ENCODE assay signal across 22 cellular contexts in the genomic region with DNA sequence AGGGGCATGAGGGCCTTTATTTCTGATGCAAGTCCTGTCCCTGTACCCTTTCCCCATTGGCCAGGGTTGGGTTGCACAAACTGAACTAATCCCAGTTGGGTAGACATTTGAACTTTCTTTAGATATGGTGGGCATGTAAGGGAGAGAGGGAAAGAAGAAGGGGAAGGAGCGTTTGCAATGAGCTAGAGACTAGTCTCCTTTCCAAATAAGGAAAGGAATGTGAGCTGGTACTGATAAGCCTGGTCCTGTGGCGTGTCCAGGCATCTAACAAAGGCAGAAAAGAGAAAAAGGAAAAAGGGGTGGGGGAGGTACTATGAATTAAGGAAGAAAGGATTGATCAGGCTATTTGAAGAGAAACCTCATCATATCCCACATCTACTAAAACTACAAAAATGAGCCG. TPM values are rescaled to one million over a fixed set of nuclear protein-coding genes. Genes with fewer than 3 reads are reported as not detected.
DNase-seq lines count a peak whose midpoint lies in the region; ATAC-seq and TF ChIP-seq lines count a peak whose summit lies in the region.
"Had no signal": no experiment of that assay in that cellular context is flagged by ENCODE, and none has a peak within 500 bp of the region (broad histone marks: within the 10 kb centered on the region; RNA-seq: fewer than 3 reads in every experiment).

No MANE protein-coding gene starts in this region.

- H3K4me2 ChIP-seq in IMR-90 (ENCODE audit: low read depth, low read length) = no peak overlapping the region
- H3K4me2 ChIP-seq: A549, PC-9 had no signal

- no peaks in the 10 kb centered on the region for H3K79me1 ChIP-seq in IMR-90 (ENCODE audit: low read depth in 1 of 2, low read length in 2 of 2)

- no peak overlapping the region for H2AK5ac ChIP-seq in IMR-90 (ENCODE audit: low read depth, low read length)

- 0 out of 2 replicates have a peak overlapping the region, but pooled peaks have one; percentile 9 for H3K14ac ChIP-seq in IMR-90 (replicated peaks; ENCODE audit: low read depth, low read length)

- H3K27ac Mint-ChIP-seq in Caco-2 (ENCODE audit: unreplicated experiment) = peak overlapping the region; percentile 49
- H3K27ac Mint-ChIP-seq in mesothelial cell of epicardium = peak overlapping the region; percentile 8
- H3K27ac Mint-ChIP-seq: CD4-positive, CD25-positive, alpha-beta regulatory T cell had no signal

- no peak for TF ChIP-seq POLR2A in IMR-90 (IDR thresholded peaks at IDR 0.05; ENCODE audit: low read depth, low read length)
- TF ChIP-seq POLR2A in tibial nerve (IDR thresholded peaks at IDR 0.05) = no peak
- TF ChIP-seq POLR2A in testis (IDR thresholded peaks at IDR 0.05) = no peak

- no peak for DNase-seq in Caco-2
- no peak for DNase-seq in IMR-90
- DNase-seq in brain microvascular endothelial cell = peak; percentile 21
- DNase-seq in mesothelial cell of epicardium (ENCODE audit: low spot score in 2 of 2, unreplicated experiment in 2 of 2) = no peak
- DNase-seq in tibial nerve (ENCODE audit: low spot score in 2 of 2) = no peak
- DNase-seq in testis = no peak
- no peak for DNase-seq in caudate nucleus (lab: John Stamatoyannopoulos, UW)
- DNase-seq: BE2C; CD4-positive, CD25-positive, alpha-beta regulatory T cell; COR-L47; DND-41; GM23248; H9; MV-4-11; NCI-H1105 treated with DMSO at 0.1 percent for 48 hours; NCI-H2029 treated with DMSO at 0.1 percent for 48 hours; NCI-H526; PC-9; RPMI8226; SHP77 had no signal

- peak overlapping the region; percentile 35; the same call in 1 of the 2 replicates for H4K91ac ChIP-seq in IMR-90 (ENCODE audit: insufficient read depth, low read depth, low read length)

- peaks cover 13% of the 10 kb centered on the region for H3K4me1 ChIP-seq in Caco-2
- H3K4me1 ChIP-seq in IMR-90 (ENCODE audit: control insufficient read depth, insufficient read depth, low read length) = peaks cover 2% of the 10 kb centered on the region
- H3K4me1 ChIP-seq in tibial nerve = no peaks in the 10 kb centered on the region
- H3K4me1 ChIP-seq in testis = no peaks in the 10 kb centered on the region
- H3K4me1 ChIP-seq: A549, BE2C had no signal

- no CpG with 5 or more reads among the region's 3 CpGs for WGBS in IMR-90 (ENCODE audit: extremely low coverage in 2 of 2, insufficient read length in 1 of 2), 2 experiments
- 80 to 88% methylated on average over 3 of the region's 3 CpGs for WGBS in tibial nerve, 2 donors
- 54 to 73% methylated on average over 3 of the region's 3 CpGs for whole genome bisulfite sequencing in testis, 2 donors

- H2BK120ac ChIP-seq in IMR-90 (ENCODE audit: low read depth, low read length) = peak overlapping the region; percentile 56

- no peak overlapping the region for H3K23ac ChIP-seq in IMR-90 (ENCODE audit: low read depth, low read length)

- H3K27ac ChIP-seq in IMR-90 (ENCODE audit: insufficient read depth, low read length) (no peak overlapping the region), brain microvascular endothelial cell (no peak overlapping the region), tibial nerve (no peak overlapping the region), testis (no peak overlapping the region), caudate nucleus (ENCODE audit: low read depth, low read length) (no peak overlapping the region)
- H3K27ac ChIP-seq: A549, GM23248, PC-9 had no signal

- H3K27me3 ChIP-seq in Caco-2 (replicated peaks; ENCODE audit: control insufficient read depth, insufficient read depth, low read length) (no peaks in the 10 kb centered on the region), IMR-90 (ENCODE audit: control insufficient read depth, insufficient read depth, low read length) (peaks cover 4% of the 10 kb centered on the region), brain microvascular endothelial cell (replicated peaks) (no peaks in the 10 kb centered on the region), tibial nerve (peaks cover 0 to 4% of the 10 kb centered on the region in 2 donors), testis (no peaks in the 10 kb centered on the region)

- no peaks in the 10 kb centered on the region for H3K36me3 ChIP-seq in Caco-2 (ENCODE audit: control insufficient read depth, insufficient read depth, low read length)
- no peaks in the 10 kb centered on the region for H3K36me3 ChIP-seq in IMR-90 (ENCODE audit: control insufficient read depth, insufficient read depth, low read length)
- no peaks in the 10 kb centered on the region for H3K36me3 ChIP-seq in brain microvascular endothelial cell (replicated peaks)
- H3K36me3 ChIP-seq in tibial nerve = no peaks in the 10 kb centered on the region
- no peaks in the 10 kb centered on the region for H3K36me3 ChIP-seq in testis (ENCODE audit: low read depth, missing control alignments)
- H3K36me3 ChIP-seq: BE2C had no signal

- H2BK5ac ChIP-seq in IMR-90 (ENCODE audit: low read depth, low read length, poor library complexity, severe bottlenecking) = no peak overlapping the region

- no peaks in the 10 kb centered on the region for H4K20me1 ChIP-seq in IMR-90 (ENCODE audit: insufficient read depth, low read length)

- no peak overlapping the region; the same call in 2 of the 3 replicates for H2BK15ac ChIP-seq in IMR-90 (ENCODE audit: low read depth, low read length)

- dilution Hi-C loops in IMR-90 (cut with HindIII; ENCODE audit: low sequenced_read_pairs, unreplicated experiment) = no loop called here

- BruUV-seq in Caco-2 (replicated peaks; lab: Mats Ljungman, UMichigan) (no TSS peak), IMR-90 (replicated peaks; lab: Mats Ljungman, UMichigan) (no TSS peak)

- no peak overlapping the region for H2AK9ac ChIP-seq in IMR-90 (replicated peaks; ENCODE audit: low read depth, low read length, poor library complexity)

- H3K9ac ChIP-seq in IMR-90 (ENCODE audit: low read depth, low read length) = no peak overlapping the region
- H3K9ac ChIP-seq: GM23248 had no signal

- peaks cover 34% of the 10 kb centered on the region for H3K9me3 ChIP-seq in Caco-2
- peaks cover 11% of the 10 kb centered on the region; the same call in 1 of the 2 replicates for H3K9me3 ChIP-seq in IMR-90 (ENCODE audit: control insufficient read depth, insufficient read depth, low read length)
- peaks cover 0 to 13% (median 0%) of the 10 kb centered on the region in 4 donors for H3K9me3 ChIP-seq in tibial nerve
- no peaks in the 10 kb centered on the region for H3K9me3 ChIP-seq in testis
- H3K9me3 ChIP-seq: BE2C had no signal

- H2BK20ac ChIP-seq in IMR-90 (ENCODE audit: low read depth, low read length) = no peak overlapping the region

- intact Hi-C loops in Caco-2 (cut with micrococcal nuclease; ENCODE audit: unreplicated experiment) (no loop called here), IMR-90 (cut with micrococcal nuclease) (no loop called here), testis (cut with DNase I; ENCODE audit: low total_unique reads) (no loop called here)

- in situ Hi-C loops in IMR-90 (cut with MboI; ENCODE audit: low sequenced_read_pairs) = no loop called here
- in situ Hi-C loops in brain microvascular endothelial cell (cut with HindIII; ENCODE audit: low pct_ligation_motif_present, low sequenced_read_pairs) = loop anchor here (25.0 kb wide), 1 partner anchor 100 kb away; no protein-coding TSS in a partner anchor

- peaks cover 4% of the 10 kb centered on the region for H3K27me3 Mint-ChIP-seq in Caco-2 (ENCODE audit: insufficient read depth, unreplicated experiment)
- H3K27me3 Mint-ChIP-seq in mesothelial cell of epicardium (ENCODE audit: low read depth) = peaks cover 13% of the 10 kb centered on the region

- peak overlapping the region; percentile 62 for H3K18ac ChIP-seq in IMR-90 (ENCODE audit: low read depth, low read length)

- POLR2A ChIA-PET in Caco-2 (lab: Charles Lee) (no interaction called here), IMR-90 (lab: Charles Lee; ENCODE audit: unreplicated experiment) (no interaction called here)

- TF ChIP-seq RAD21 in IMR-90 (IDR thresholded peaks at IDR 0.05; ENCODE audit: low read length) = no peak

- H3K36me3 Mint-ChIP-seq in Caco-2 (ENCODE audit: insufficient read depth, unreplicated experiment) = peaks cover 6% of the 10 kb centered on the region
- H3K36me3 Mint-ChIP-seq in mesothelial cell of epicardium = peaks cover 12% of the 10 kb centered on the region

- H3K4me3 ChIP-seq in Caco-2 (ENCODE audit: low read depth, low read length) (no peak overlapping the region), IMR-90 (ENCODE audit: insufficient read depth, low read depth, low read length) (no peak overlapping the region), brain microvascular endothelial cell (ENCODE audit: low read depth, low read length) (no peak overlapping the region), tibial nerve (no peak overlapping the region), testis (no peak overlapping the region)
- H3K4me3 ChIP-seq: A549, GM23248, PC-9 had no signal

- H3K56ac ChIP-seq in IMR-90 (ENCODE audit: extremely low read depth, insufficient read depth, low read length) = no peak overlapping the region

- peaks cover 7% of the 10 kb centered on the region for H3K4me1 Mint-ChIP-seq in Caco-2 (ENCODE audit: low read depth, unreplicated experiment)
- peaks cover 4% of the 10 kb centered on the region for H3K4me1 Mint-ChIP-seq in mesothelial cell of epicardium

- H3K9me3 Mint-ChIP-seq in Caco-2 (ENCODE audit: unreplicated experiment) (peaks cover 33% of the 10 kb centered on the region), mesothelial cell of epicardium (peaks cover 22% of the 10 kb centered on the region)

- H3K4me3 Mint-ChIP-seq in Caco-2 (ENCODE audit: unreplicated experiment) (no peak overlapping the region), mesothelial cell of epicardium (no peak overlapping the region)
- H3K4me3 Mint-ChIP-seq: CD4-positive, CD25-positive, alpha-beta regulatory T cell; H9 had no signal

- no peak for TF ChIP-seq EP300 in tibial nerve (IDR thresholded peaks at IDR 0.05)

- ATAC-seq in IMR-90 (ENCODE audit: low read depth) (peak; percentile 61), GM21825 (IDR thresholded peaks at IDR 0.05; ENCODE audit: unreplicated experiment) (no peak)

- TF ChIP-seq CTCF in Caco-2 (IDR thresholded peaks at IDR 0.05; ENCODE audit: insufficient read depth in 1 of 2, low read depth in 1 of 2, low read length in 1 of 2, severe bottlenecking in 1 of 2, unreplicated experiment in 1 of 2) (no peak), IMR-90 (conservative IDR thresholded peaks at IDR 0.05; ENCODE audit: low read depth, low read length) (no peak), brain microvascular endothelial cell (IDR thresholded peaks at IDR 0.05; ENCODE audit: low read depth, low read length, missing control alignments) (no peak), mesothelial cell of epicardium (IDR thresholded peaks at IDR 0.05; ENCODE audit: unreplicated experiment) (no peak), tibial nerve (IDR thresholded peaks at IDR 0.05) (no peak), testis (IDR thresholded peaks at IDR 0.05) (no peak)

- CTCF ChIA-PET in Caco-2 (lab: Charles Lee) = interaction anchor here (0.6 kb wide), 1 partner anchor 33 kb away, joined by 3 read pairs; no protein-coding TSS in a partner anchor
- CTCF ChIA-PET in IMR-90 (lab: Yijun Ruan, JAX) = no interaction called here

- H3K9me1 ChIP-seq in IMR-90 (ENCODE audit: insufficient read depth, low read length) = no peaks in the 10 kb centered on the region

- no peak overlapping the region for H2AFZ ChIP-seq in IMR-90 (replicated peaks; ENCODE audit: low read length, poor library complexity)
- H2AFZ ChIP-seq: GM23248, PC-9 had no signal

- peak overlapping the region; percentile 72 to 88; a peak in 3 of 4 replicates for H4K8ac ChIP-seq in IMR-90 (ENCODE audit: low read depth in 2 of 2, low read length in 2 of 2)

- H3K4ac ChIP-seq in IMR-90 (ENCODE audit: low read depth, low read length) = peak overlapping the region; percentile 55; the same call in 1 of the 2 replicates

- peak overlapping the region; percentile 93 for H4K5ac ChIP-seq in IMR-90 (ENCODE audit: low read depth, low read length)

RNA-seq across cellular contexts. Expression of a gene that starts 20.3 kb away (rescaled TPM):
- total RNA-seq in Caco-2 (2022) (20.1 and 23.2 TPM in 2 replicates), IMR-90 (2012; rRNA removed) (5.0 and 7.2 TPM in 2 replicates), mesothelial cell of epicardium (23.1 to 26.9 TPM (median 26.5 TPM) in 3 replicates), tibial nerve (10 to 100 TPM; 30.6 to 46.3 (median 40.2) TPM), testis (10 to 100 TPM; 28.2 to 29.8 TPM)
- polyA plus RNA-seq in IMR-90 (2012; rRNA removed) (40.3 and 44.2 TPM in 2 replicates), testis (ENCODE audit: insufficient read depth, low read depth, low replicate concordance) (18.5 TPM)
- 36.0 and 41.8 TPM in 2 replicates for polyA plus RNA-seq in IMR-90 (2012; cell fraction: cytosol; rRNA removed)
- 18.8 and 27.5 TPM in 2 replicates for polyA plus RNA-seq in IMR-90 (2012; cell fraction: nucleus; rRNA removed; ENCODE audit: low replicate concordance)

RNA-seq across cellular contexts. Expression of a gene that starts 23.0 kb away (rescaled TPM):
- total RNA-seq in Caco-2 (2022) = 52.6 and 57.7 TPM in 2 replicates
- 18.3 and 22.8 TPM in 2 replicates for total RNA-seq in IMR-90 (2012; rRNA removed)
- 32.6 and 36.1 TPM in 2 replicates for polyA plus RNA-seq in IMR-90 (2012; rRNA removed)
- 27.3 and 38.0 TPM in 2 replicates for polyA plus RNA-seq in IMR-90 (2012; cell fraction: cytosol; rRNA removed)
- polyA plus RNA-seq in IMR-90 (2012; cell fraction: nucleus; rRNA removed; ENCODE audit: low replicate concordance) = 37.9 and 82.6 TPM in 2 replicates
- 46.5 to 48.9 TPM (median 47.6 TPM) in 3 replicates for total RNA-seq in mesothelial cell of epicardium
- 10 to 100 TPM; 49.5 to 81.2 (median 66.9) TPM for total RNA-seq in tibial nerve
- 10 to 100 TPM; 67.3 to 67.5 TPM for total RNA-seq in testis
- polyA plus RNA-seq in testis (ENCODE audit: insufficient read depth, low read depth, low replicate concordance) = 36.7 TPM
